8 cellular contexts compared by ENCODE assay signal in genomic region chr2:218658671-218659257, GRCh38. TPM values are rescaled to one million over a fixed set of nuclear protein-coding genes. Genes with fewer than 3 reads are reported as not detected.
DNase-seq lines count a peak whose midpoint lies in the region; ATAC-seq and TF ChIP-seq lines count a peak whose summit lies in the region.

No MANE protein-coding gene starts in this region.

- H3K4me1 ChIP-seq in OCI-LY3 (ENCODE audit: low read length), result peaks cover 7% of the 10 kb centered on the region
- H3K4me1 ChIP-seq in sigmoid colon, result peaks cover 0 to 22% (median 20%) of the 10 kb centered on the region in 4 donors

- H3K27ac ChIP-seq in OCI-LY3 (ENCODE audit: low read length) (peak overlapping the region; percentile 67), sigmoid colon (peak overlapping the region; percentile 79 to 81 (median 80))

- peak; percentile 41 for TF ChIP-seq CTCF in OCI-LY3 (IDR thresholded peaks at IDR 0.05; ENCODE audit: low read depth, low read length)
- TF ChIP-seq CTCF in sigmoid colon (IDR thresholded peaks at IDR 0.05), result peak in 1 of 4 experiments; percentile 12

- intact Hi-C loops in sigmoid colon (cut with DNase I), result loop anchor here (10.0 kb wide), 1 partner anchor 254 kb away; no protein-coding TSS in a partner anchor

- H3K79me2 ChIP-seq in OCI-LY3 (ENCODE audit: low read length), result peaks cover 41% of the 10 kb centered on the region

- H3K4me3 ChIP-seq in OCI-LY3 (ENCODE audit: low read length) (peak overlapping the region; percentile 92), sigmoid colon (peak overlapping the region; percentile 78 to 92 (median 84))

- peak overlapping the region; percentile 79 for H3K9ac ChIP-seq in OCI-LY3 (ENCODE audit: low read length)

- TF ChIP-seq POLR2A in sigmoid colon (IDR thresholded peaks at IDR 0.05), result no peak

- H4K20me1 ChIP-seq in OCI-LY3 (ENCODE audit: insufficient read depth, low read length), result no peaks in the 10 kb centered on the region

- H3K9me3 ChIP-seq in OCI-LY3 (ENCODE audit: insufficient read depth, low read length) (no peaks in the 10 kb centered on the region), sigmoid colon (no peaks in the 10 kb centered on the region)

- H3K36me3 ChIP-seq in OCI-LY3 (replicated peaks; ENCODE audit: low read depth, low read length), result peaks cover 13% of the 10 kb centered on the region
- peaks cover 14 to 54% (median 34%) of the 10 kb centered on the region in 4 donors for H3K36me3 ChIP-seq in sigmoid colon

- 1 to 2% methylated on average over 27 of the region's 27 CpGs for WGBS in sigmoid colon, 2 donors

- DNase-seq in COLO829 (ENCODE audit: low spot score) (peak; percentile 44), glomerular visceral epithelial cell (ENCODE audit: extremely low spot score) (peak; percentile 61), sigmoid colon (no peak), NCI-H128 (lab: John Stamatoyannopoulos, UW; ENCODE audit: unreplicated experiment) (no peak)
- peak; percentile 22 for DNase-seq in activated gamma-delta T cell treated with anti-CD3 and anti-CD28 coated beads, Interleukin-2, amount 50 U/mL, for 16 hours (ENCODE audit: low read depth)

- TF ChIP-seq EP300 in sigmoid colon (IDR thresholded peaks at IDR 0.05), result no peak

- peak overlapping the region; percentile 67 for H3K4me2 ChIP-seq in OCI-LY3 (ENCODE audit: low read length)

- peak overlapping the region; percentile 85 for H2AFZ ChIP-seq in OCI-LY3 (ENCODE audit: low read depth, low read length)

- H3K27me3 ChIP-seq in OCI-LY3 (ENCODE audit: low read depth, low read length), result no peaks in the 10 kb centered on the region
- H3K27me3 ChIP-seq in sigmoid colon, result no peaks in the 10 kb centered on the region

- ATAC-seq in GM19043 (IDR thresholded peaks at IDR 0.05; ENCODE audit: low read depth, unreplicated experiment) (peak; percentile 30), HG03342 (IDR thresholded peaks at IDR 0.05; ENCODE audit: unreplicated experiment) (peak; percentile 39)

RNA-seq across cellular contexts. Expression of gene ZNF142, which starts 0.7 kb away (rescaled TPM):
- total RNA-seq in sigmoid colon, result 10 to 100 TPM; 14.6 to 24.4 (median 19.5) TPM
- 10 to 100 TPM in 1 of 3 donors, 1 to 10 TPM in 2; 1.6 to 10.2 (median 4.8) TPM for polyA plus RNA-seq in sigmoid colon

RNA-seq across cellular contexts. Expression of gene BCS1L, which starts 0.7 kb away (rescaled TPM):
- 10 to 100 TPM; 20.7 to 42.5 (median 25.2) TPM for total RNA-seq in sigmoid colon
- 10 to 100 TPM; 13.4 to 27.8 (median 20.4) TPM for polyA plus RNA-seq in sigmoid colon

RNA-seq across cellular contexts. Expression of gene RNF25, which starts 13.0 kb away (rescaled TPM):
- total RNA-seq in sigmoid colon, result 10 to 100 TPM in 3 of 4 donors, 1 to 10 TPM in 1; 6.4 to 24.7 (median 21.9) TPM
- 10 to 100 TPM; 11.6 to 19.2 (median 14.3) TPM for polyA plus RNA-seq in sigmoid colon

RNA-seq across cellular contexts. Expression of gene STK36, which starts 13.1 kb away (rescaled TPM):
- 10 to 100 TPM; 13.6 to 79.5 (median 27.0) TPM for total RNA-seq in sigmoid colon
- polyA plus RNA-seq in sigmoid colon, result 10 to 100 TPM in 1 of 3 donors, 1 to 10 TPM in 2; 3.9 to 15.8 (median 4.2) TPM

RNA-seq across cellular contexts. Expression of gene PLCD4, which starts 51.1 kb away (rescaled TPM):
- total RNA-seq in sigmoid colon, result 10 to 100 TPM; 10.9 to 42.4 (median 30.4) TPM
- under 1 TPM in 1 of 3 donors, not detected in 2; 0.64 TPM for polyA plus RNA-seq in sigmoid colon

Comparison
In these comparisons a context has a peak if more than half of its experiments do, and no peak if none do; other contexts are left out.
1. DNase-seq: peak in COLO829 (single experiment), activated gamma-delta T cell treated with anti-CD3 and anti-CD28 coated beads, Interleukin-2, amount 50 U/mL, for 16 hours (single experiment) and glomerular visceral epithelial cell (single experiment); none in sigmoid colon (single experiment) and NCI-H128 (single experiment).